15 cellular contexts compared by ENCODE assay signal in the genomic region with DNA sequence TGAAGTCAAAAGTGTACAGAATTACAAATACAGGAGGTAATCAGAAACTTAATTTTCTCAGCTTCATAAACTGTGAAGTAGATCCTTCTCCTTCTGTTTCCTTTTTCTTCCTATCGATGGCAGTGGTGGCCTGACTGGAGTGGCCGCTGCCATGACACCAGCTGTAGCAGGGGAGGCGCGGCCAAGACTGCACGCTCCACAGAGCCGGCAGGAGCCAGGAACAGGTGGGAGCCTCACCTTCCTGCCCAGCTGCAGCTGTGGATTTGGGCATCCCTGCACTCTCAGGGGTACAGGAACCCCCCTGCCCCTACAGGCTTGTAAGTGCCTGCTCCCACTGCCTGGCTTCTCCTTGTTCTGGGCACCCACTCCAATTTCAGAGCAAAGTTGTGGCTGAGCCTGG.
DNase-seq lines count a peak whose midpoint lies in the region; TF ChIP-seq lines count a peak whose summit lies in the region.
"Had no signal": no experiment of that assay in that cellular context is flagged by ENCODE, and none has a peak within 500 bp of the region (broad histone marks: within the 10 kb centered on the region; RNA-seq: fewer than 3 reads in every experiment).

No MANE protein-coding gene starts in this region.

- no peak for TF ChIP-seq POLR2A in erythroblast (IDR thresholded peaks at IDR 0.05; ENCODE audit: low read length)

- no peak overlapping the region for H3K4me3 Mint-ChIP-seq in dendritic cell treated with granulocyte-macrophage colony-stimulating factor and Interleukin-4, amounts not matched to agents 40 ng/mL and 50 ng/mL, for 4 days
- H3K4me3 Mint-ChIP-seq: B cell; CD4-positive, alpha-beta T cell had no signal

- peak overlapping the region; percentile 81 for H3K27ac Mint-ChIP-seq in dendritic cell treated with granulocyte-macrophage colony-stimulating factor and Interleukin-4, amounts not matched to agents 40 ng/mL and 50 ng/mL, for 4 days
- H3K27ac Mint-ChIP-seq: B cell; CD4-positive, alpha-beta T cell had no signal

- peaks cover 28% of the 10 kb centered on the region for H3K36me3 Mint-ChIP-seq in dendritic cell treated with granulocyte-macrophage colony-stimulating factor and Interleukin-4, amounts not matched to agents 40 ng/mL and 50 ng/mL, for 4 days (ENCODE audit: low read depth)

- H3K27me3 Mint-ChIP-seq in dendritic cell treated with granulocyte-macrophage colony-stimulating factor and Interleukin-4, amounts not matched to agents 40 ng/mL and 50 ng/mL, for 4 days = no peaks in the 10 kb centered on the region

- H3K9me3 Mint-ChIP-seq in dendritic cell treated with granulocyte-macrophage colony-stimulating factor and Interleukin-4, amounts not matched to agents 40 ng/mL and 50 ng/mL, for 4 days = no peaks in the 10 kb centered on the region
- H3K9me3 Mint-ChIP-seq: CD4-positive, alpha-beta T cell had no signal

- H3K27ac ChIP-seq in HL-60 (replicated peaks) = peak overlapping the region; percentile 89

- TF ChIP-seq CTCF in HL-60 (IDR thresholded peaks at IDR 0.05; ENCODE audit: insufficient read depth, low read length) = no peak

- peaks cover 71% of the 10 kb centered on the region for H3K4me1 Mint-ChIP-seq in dendritic cell treated with granulocyte-macrophage colony-stimulating factor and Interleukin-4, amounts not matched to agents 40 ng/mL and 50 ng/mL, for 4 days (ENCODE audit: low read depth)
- H3K4me1 Mint-ChIP-seq: B cell had no signal

- H3K27me3 ChIP-seq in HL-60 (ENCODE audit: insufficient read depth, poor library complexity, severe bottlenecking) = no peaks in the 10 kb centered on the region

- no peak overlapping the region for H3K4me3 ChIP-seq in HL-60 (replicated peaks; ENCODE audit: insufficient read depth, low read length)

- intact Hi-C loops in dendritic cell treated with granulocyte-macrophage colony-stimulating factor and Interleukin-4, amounts not matched to agents 40 ng/mL and 50 ng/mL, for 4 days (cut with micrococcal nuclease) = no loop called here

- peak; percentile 16 for DNase-seq in NCI-H510A treated with DMSO at 0.1 percent for 48 hours (lab: John Stamatoyannopoulos, UW)
- DNase-seq in NCI-H510A (lab: John Stamatoyannopoulos, UW) = no peak
- DNase-seq in HL-60 (ENCODE audit: low read depth in 1 of 2, low spot score in 1 of 2) = no peak
- no peak for DNase-seq in stimulated activated CD4-positive, alpha-beta T cell treated with anti-CD3 and anti-CD28 coated beads, Interleukin-15, amount 100 ng/mL, for 24 hours
- DNase-seq in erythroblast (lab: John Stamatoyannopoulos, UW) = no peak
- DNase-seq in inferior parietal cortex (ENCODE audit: extremely low spot score) = no peak
- DNase-seq: C1 segment of cervical spinal cord; Calu3; CD4-positive, alpha-beta T cell; DMS 273 treated with DMSO at 0.1 percent for 48 hours; DND-41; GDM1; H7 had no signal
